In genomic region chr2:236690726-236691125, GRCh38 we compare ENCODE assay signal across 26 cellular contexts.
"Had no signal": no experiment of that assay in that cellular context is flagged by ENCODE, and none has a peak within 500 bp of the region (broad histone marks: within the 10 kb centered on the region; RNA-seq: fewer than 3 reads in every experiment).

No MANE protein-coding gene starts in this region.

- DNase-seq: activated CD4-positive, alpha-beta memory T cell treated with anti-CD3 and anti-CD28 coated beads for 36 hours; activated CD4-positive, alpha-beta T cell treated with anti-CD3 and anti-CD28 coated beads, Interleukin-2, amount 10 ng/mL, durations not matched to agents 24 days and 14 days; activated CD4-positive, CD25-positive, alpha-beta regulatory T cell treated with anti-CD3 and anti-CD28 coated beads, Interleukin-2, amount 50 U/mL, for 72 hours; activated CD8-positive, alpha-beta memory T cell treated with anti-CD3 and anti-CD28 coated beads, Interleukin-2, amount 50 U/mL, for 48 hours; activated naive CD4-positive, alpha-beta T cell treated with anti-CD3 and anti-CD28 coated beads for 36 hours; activated naive CD8-positive, alpha-beta T cell treated with anti-CD3 and anti-CD28 coated beads for 36 hours; activated T-cell treated with anti-CD3 and anti-CD28 coated beads, Interleukin-2, amount 50 U/mL, for 4 hours; adrenal gland; body of pancreas; caudate nucleus; cortex of kidney; foreskin melanocyte; heart right ventricle; kidney glomerular epithelial cell; lower lobe of right lung; naive B cell; psoas muscle; sigmoid colon; small intestine; stimulated activated CD4-positive, alpha-beta T cell treated with anti-CD3 and anti-CD28 coated beads, Interleukin-4, amount 100 ng/mL, for 24 hours; T-helper 2 cell; upper lobe of left lung had no signal

- H3K9me3 ChIP-seq: adrenal gland, body of pancreas, heart right ventricle, lower lobe of right lung, psoas muscle, sigmoid colon, upper lobe of left lung, vagina had no signal

- H3K9me3 Mint-ChIP-seq: activated CD4-positive, alpha-beta memory T cell treated with anti-CD3 and anti-CD28 coated beads for 36 hours; activated CD4-positive, alpha-beta T cell treated with anti-CD3 and anti-CD28 coated beads, Interleukin-2, amount 10 ng/mL, durations not matched to agents 24 days and 14 days; activated naive CD4-positive, alpha-beta T cell treated with anti-CD3 and anti-CD28 coated beads for 36 hours; activated naive CD8-positive, alpha-beta T cell treated with anti-CD3 and anti-CD28 coated beads for 36 hours; activated T-cell treated with anti-CD3 and anti-CD28 coated beads, Interleukin-2, amount 50 U/mL, for 4 hours; stimulated activated effector memory CD8-positive, alpha-beta T cell treated with anti-CD3 and anti-CD28 coated beads, Interleukin-12 subunit alpha, Interleukin-12 subunit beta, amount 100 ng/mL, for 72 hours; stimulated activated naive CD8-positive, alpha-beta T cell treated with anti-CD3 and anti-CD28 coated beads, Interleukin-15, Interleukin-2, amounts not matched to agents 100 ng/mL and 50 ng/mL, for 24 hours had no signal

- H3K27ac ChIP-seq: adrenal gland, body of pancreas, heart right ventricle, lower lobe of right lung, parathyroid adenoma, psoas muscle, sigmoid colon, upper lobe of left lung, vagina had no signal

- H3K4me3 Mint-ChIP-seq: activated CD4-positive, alpha-beta memory T cell treated with anti-CD3 and anti-CD28 coated beads for 36 hours; activated CD4-positive, alpha-beta T cell treated with anti-CD3 and anti-CD28 coated beads, Interleukin-2, amount 10 ng/mL, durations not matched to agents 24 days and 14 days; activated naive CD4-positive, alpha-beta T cell treated with anti-CD3 and anti-CD28 coated beads for 36 hours; activated naive CD8-positive, alpha-beta T cell treated with anti-CD3 and anti-CD28 coated beads for 36 hours; activated T-cell treated with anti-CD3 and anti-CD28 coated beads, Interleukin-2, amount 50 U/mL, for 4 hours; naive B cell; stimulated activated effector memory CD8-positive, alpha-beta T cell treated with anti-CD3 and anti-CD28 coated beads, Interleukin-12 subunit alpha, Interleukin-12 subunit beta, amount 100 ng/mL, for 72 hours; stimulated activated naive CD8-positive, alpha-beta T cell treated with anti-CD3 and anti-CD28 coated beads, Interleukin-15, Interleukin-2, amounts not matched to agents 100 ng/mL and 50 ng/mL, for 24 hours had no signal

- H3K4me1 Mint-ChIP-seq: activated CD4-positive, alpha-beta T cell treated with anti-CD3 and anti-CD28 coated beads, Interleukin-2, amount 10 ng/mL, durations not matched to agents 24 days and 14 days; activated naive CD8-positive, alpha-beta T cell treated with anti-CD3 and anti-CD28 coated beads for 36 hours; naive B cell had no signal

- H3K4me3 ChIP-seq: adrenal gland, body of pancreas, heart right ventricle, lower lobe of right lung, psoas muscle, sigmoid colon, upper lobe of left lung, vagina had no signal

- H3K9ac ChIP-seq: parathyroid adenoma had no signal

- H3K36me3 ChIP-seq: adrenal gland, heart right ventricle, lower lobe of right lung, sigmoid colon, upper lobe of left lung, vagina had no signal

- H3K36me3 Mint-ChIP-seq: activated CD4-positive, alpha-beta memory T cell treated with anti-CD3 and anti-CD28 coated beads for 36 hours; activated naive CD8-positive, alpha-beta T cell treated with anti-CD3 and anti-CD28 coated beads for 36 hours; naive B cell; stimulated activated effector memory CD8-positive, alpha-beta T cell treated with anti-CD3 and anti-CD28 coated beads, Interleukin-12 subunit alpha, Interleukin-12 subunit beta, amount 100 ng/mL, for 72 hours had no signal

- H3K27me3 ChIP-seq: body of pancreas, sigmoid colon, vagina had no signal

- H3K4me1 ChIP-seq: adrenal gland, body of pancreas, lower lobe of right lung, parathyroid adenoma, psoas muscle, upper lobe of left lung had no signal

- H3K27ac Mint-ChIP-seq: activated CD4-positive, alpha-beta memory T cell treated with anti-CD3 and anti-CD28 coated beads for 36 hours; activated CD4-positive, alpha-beta T cell treated with anti-CD3 and anti-CD28 coated beads, Interleukin-2, amount 10 ng/mL, durations not matched to agents 24 days and 14 days; activated naive CD4-positive, alpha-beta T cell treated with anti-CD3 and anti-CD28 coated beads for 36 hours; activated naive CD8-positive, alpha-beta T cell treated with anti-CD3 and anti-CD28 coated beads for 36 hours; stimulated activated effector memory CD8-positive, alpha-beta T cell treated with anti-CD3 and anti-CD28 coated beads, Interleukin-12 subunit alpha, Interleukin-12 subunit beta, amount 100 ng/mL, for 72 hours; stimulated activated naive CD8-positive, alpha-beta T cell treated with anti-CD3 and anti-CD28 coated beads, Interleukin-15, Interleukin-2, amounts not matched to agents 100 ng/mL and 50 ng/mL, for 24 hours had no signal

- H3K27me3 Mint-ChIP-seq: activated CD4-positive, alpha-beta T cell treated with anti-CD3 and anti-CD28 coated beads, Interleukin-2, amount 10 ng/mL, durations not matched to agents 24 days and 14 days; activated naive CD8-positive, alpha-beta T cell treated with anti-CD3 and anti-CD28 coated beads for 36 hours had no signal
